ENCODE assay signal across 1 cellular context in genomic region chr20:45436732-45437485, GRCh38.
TF ChIP-seq lines count a peak whose summit lies in the region.

No MANE protein-coding gene starts in this region.

TF ChIP-seq in K562, 482 proteins besides CTCF, POLR2A, EP300 and RAD21 (continued from another document):
- TF ChIP-seq CREM (IDR thresholded peaks at IDR 0.05; ENCODE audit: low read depth) (0 out of 2 replicates have a peak, but pooled peaks have one; percentile 24), KLF6 (CRISPR knock-in tag; IDR thresholded peaks at IDR 0.05; ENCODE audit: borderline replicate concordance) (no peak), HNRNPUL1 (IDR thresholded peaks at IDR 0.05; ENCODE audit: low read length) (no peak), CTBP1 (IDR thresholded peaks at IDR 0.05; ENCODE audit: borderline replicate concordance) (peak; percentile 92), CREB1 (IDR thresholded peaks at IDR 0.05) (no peak), CREB1 (CRISPR knock-in tag; IDR thresholded peaks at IDR 0.05) (peak; percentile 46; the same call in 1 of the 2 replicates), ZNF717 (CRISPR knock-in tag; IDR thresholded peaks at IDR 0.05) (no peak), POLR2G (IDR thresholded peaks at IDR 0.05; ENCODE audit: low read depth, low read length) (peak; percentile 69), PKNOX1 (IDR thresholded peaks at IDR 0.05) (peak; percentile 7; the same call in 1 of the 2 replicates), BRF1 (IDR thresholded peaks at IDR 0.05; ENCODE audit: borderline replicate concordance, extremely low read depth, insufficient read length) (no peak), JUN (IDR thresholded peaks at IDR 0.05; ENCODE audit: borderline replicate concordance, low read depth, low read length) (0 out of 2 replicates have a peak, but pooled peaks have one; percentile 59), JUN (CRISPR knock-in tag; IDR thresholded peaks at IDR 0.05; ENCODE audit: borderline replicate concordance) (no peak), ZNF384 (IDR thresholded peaks at IDR 0.05; ENCODE audit: low read depth, low read length) (0 out of 2 replicates have a peak, but pooled peaks have one; percentile 12), RB1 (IDR thresholded peaks at IDR 0.05; ENCODE audit: low read depth) (peak; percentile 82), TFAP4 (CRISPR knock-in tag; IDR thresholded peaks at IDR 0.05; ENCODE audit: borderline replicate concordance) (peak; percentile 57; the same call in 1 of the 2 replicates)
